Comparison of ENCODE assay signal across 22 cellular contexts in genomic region chr12:81211306-81211705, GRCh38.
"Had no signal": no experiment of that assay in that cellular context is flagged by ENCODE, and none has a peak within 500 bp of the region (broad histone marks: within the 10 kb centered on the region; RNA-seq: fewer than 3 reads in every experiment).

No MANE protein-coding gene starts in this region.

- DNase-seq: dermis blood vessel endothelial cell; dorsolateral prefrontal cortex; effector CD8-positive, alpha-beta T cell; effector memory CD8-positive, alpha-beta T cell; endodermal cell; erythroblast; esophagus squamous epithelium; foreskin fibroblast; foreskin melanocyte; gastrocnemius medialis; glutamatergic neuron; head of caudate nucleus; heart right ventricle; hippocampal formation; left cardiac atrium; left lung; left ventricle myocardium superior; lower lobe of right lung; mesendoderm; midbrain had no signal

- H3K9me3 ChIP-seq: esophagus squamous epithelium, gastrocnemius medialis, heart right ventricle, left lung, lower lobe of right lung had no signal

- H3K27me3 ChIP-seq: dorsolateral prefrontal cortex, esophagus squamous epithelium, gastrocnemius medialis, heart right ventricle, left lung had no signal

- H3K27ac ChIP-seq: coronary artery, dorsolateral prefrontal cortex, epithelial cell of prostate, esophagus squamous epithelium, gastrocnemius medialis, heart right ventricle, left lung, lower lobe of right lung had no signal

- H3K4me1 ChIP-seq: esophagus squamous epithelium, left lung had no signal

- H3K36me3 ChIP-seq: esophagus squamous epithelium, gastrocnemius medialis, left lung, lower lobe of right lung had no signal

- H3K4me3 ChIP-seq: coronary artery, dorsolateral prefrontal cortex, esophagus squamous epithelium, gastrocnemius medialis, heart right ventricle, left lung, lower lobe of right lung had no signal
